Comparison of ENCODE assay signal across 17 cellular contexts in genomic region chr1:234536756-234537155, GRCh38. TPM values are rescaled to one million over a fixed set of nuclear protein-coding genes. Genes with fewer than 3 reads are reported as not detected.
DNase-seq lines count a peak whose midpoint lies in the region; ATAC-seq, FAIRE-seq and TF ChIP-seq lines count a peak whose summit lies in the region.
"Had no signal": no experiment of that assay in that cellular context is flagged by ENCODE, and none has a peak within 500 bp of the region (broad histone marks: within the 10 kb centered on the region; RNA-seq: fewer than 3 reads in every experiment).

No MANE protein-coding gene starts in this region.

- no peak for DNase-seq in coronary artery (ENCODE audit: low spot score)
- DNase-seq in mesothelial cell of epicardium (ENCODE audit: low spot score in 2 of 2, unreplicated experiment in 2 of 2), result no peak
- DNase-seq in stomach, result no peak
- DNase-seq in AG08396 (ENCODE audit: low spot score), result no peak
- DNase-seq in GM03348 (ENCODE audit: low spot score), result no peak
- DNase-seq in GM12891 (ENCODE audit: insufficient read length, low spot score), result no peak
- DNase-seq: activated CD4-positive, alpha-beta T cell treated with anti-CD3 and anti-CD28 coated beads, Interleukin-2, amount 50 U/mL, for 4 hours; hippocampal formation; mesendoderm; NCI-H2029; NCI-H774; stimulated activated naive CD8-positive, alpha-beta T cell treated with anti-CD3 and anti-CD28 coated beads, Interleukin-15, amount 100 ng/mL, for 72 hours; T1000 had no signal

- WGBS in stomach, 5 donors, result 39 to 67% (median 60%) methylated on average over 12 of the region's 12 CpGs

- POLR2A ChIA-PET in HEK293 (lab: Yijun Ruan, JAX), result no interaction called here

- TF ChIP-seq POLR2A in stomach (IDR thresholded peaks at IDR 0.05), result no peak
- TF ChIP-seq POLR2A in GM12891 (IDR thresholded peaks at IDR 0.05; ENCODE audit: low read depth, low read length), result no peak

- TF ChIP-seq CTCF in HEK293 (tag by site-specific recombination; IDR thresholded peaks at IDR 0.05), result no peak
- TF ChIP-seq CTCF in coronary artery (IDR thresholded peaks at IDR 0.05), result no peak
- TF ChIP-seq CTCF in mesothelial cell of epicardium (IDR thresholded peaks at IDR 0.05; ENCODE audit: unreplicated experiment), result no peak
- no peak for TF ChIP-seq CTCF in stomach (IDR thresholded peaks at IDR 0.05)

- CTCF ChIA-PET in HEK293 (lab: Yijun Ruan, JAX), result interaction anchor here (0.6 to 1.6 kb wide), 3 partner anchors 14 to 37 kb away, joined by 3 to 5 read pairs (median 4); no protein-coding TSS in a partner anchor

- no peaks in the 10 kb centered on the region for H3K27me3 ChIP-seq in stomach

- ATAC-seq in HG03520 (IDR thresholded peaks at IDR 0.05; ENCODE audit: unreplicated experiment), result no peak
- ATAC-seq: stimulated activated naive CD8-positive, alpha-beta T cell treated with anti-CD3 and anti-CD28 coated beads, Interleukin-15, amount 100 ng/mL, for 72 hours had no signal

- H3K4me1 ChIP-seq in HEK293 (ENCODE audit: control insufficient read depth, insufficient read depth, low read length) (peaks cover 32% of the 10 kb centered on the region), stomach (peaks cover 49 to 100% (median 75%) of the 10 kb centered on the region in 4 donors)

- no peaks in the 10 kb centered on the region for H3K27me3 Mint-ChIP-seq in mesothelial cell of epicardium (ENCODE audit: low read depth)
- H3K27me3 Mint-ChIP-seq: stimulated activated naive CD8-positive, alpha-beta T cell treated with anti-CD3 and anti-CD28 coated beads, Interleukin-15, amount 100 ng/mL, for 72 hours had no signal

- no peak for FAIRE-seq in GM12891 (lab: Jason Lieb, UNC)
- FAIRE-seq: D721Med had no signal

- no peaks in the 10 kb centered on the region for H3K36me3 Mint-ChIP-seq in mesothelial cell of epicardium

- H3K4me3 ChIP-seq in HEK293 (ENCODE audit: low read depth, low read length) (no peak overlapping the region), coronary artery (no peak overlapping the region), stomach (no peak overlapping the region)

- peak overlapping the region; percentile 50 for H3K27ac Mint-ChIP-seq in mesothelial cell of epicardium
- H3K27ac Mint-ChIP-seq: activated T-helper 1 cell treated with anti-CD3 and anti-CD28 coated beads, Interleukin-12 subunit alpha, Interleukin-12 subunit beta, Interleukin-2, Interleukin-4 antibody, amounts not matched to agents 30 ng/mL and 10 ng/mL and 1 ng/mL, durations not matched to agents 14 hours and 24 hours and 36 hours had no signal

- H3K9me3 Mint-ChIP-seq in mesothelial cell of epicardium, result no peaks in the 10 kb centered on the region
- H3K9me3 Mint-ChIP-seq: activated T-helper 1 cell treated with anti-CD3 and anti-CD28 coated beads, Interleukin-12 subunit alpha, Interleukin-12 subunit beta, Interleukin-2, Interleukin-4 antibody, amounts not matched to agents 30 ng/mL and 10 ng/mL and 1 ng/mL, durations not matched to agents 14 hours and 24 hours and 36 hours; stimulated activated naive CD8-positive, alpha-beta T cell treated with anti-CD3 and anti-CD28 coated beads, Interleukin-15, amount 100 ng/mL, for 72 hours had no signal

- H3K27ac ChIP-seq in HEK293 (ENCODE audit: extremely low read depth, low read depth, low read length) (no peak overlapping the region), coronary artery (peak overlapping the region; percentile 91 to 99), stomach (peak overlapping the region; percentile 3 to 97 (median 96))

- intact Hi-C loops in stomach (cut with DNase I; ENCODE audit: low total_unique reads), result no loop called here

- H3K36me3 ChIP-seq in HEK293 (ENCODE audit: control insufficient read depth in 2 of 2, insufficient read depth in 1 of 2, low read length in 2 of 2) (no peaks in the 10 kb centered on the region), stomach (no peaks in the 10 kb centered on the region)

- H3K4me1 Mint-ChIP-seq in mesothelial cell of epicardium, result peaks cover 92% of the 10 kb centered on the region

- no peak for TF ChIP-seq EP300 in stomach (IDR thresholded peaks at IDR 0.05)

- no peaks in the 10 kb centered on the region for H3K9me3 ChIP-seq in HEK293 (ENCODE audit: control insufficient read depth, insufficient read depth, low read depth, low read length)
- no peaks in the 10 kb centered on the region for H3K9me3 ChIP-seq in stomach

- H3K4me3 Mint-ChIP-seq in mesothelial cell of epicardium, result no peak overlapping the region
- H3K4me3 Mint-ChIP-seq: activated T-helper 1 cell treated with anti-CD3 and anti-CD28 coated beads, Interleukin-12 subunit alpha, Interleukin-12 subunit beta, Interleukin-2, Interleukin-4 antibody, amounts not matched to agents 30 ng/mL and 10 ng/mL and 1 ng/mL, durations not matched to agents 14 hours and 24 hours and 36 hours; stimulated activated naive CD8-positive, alpha-beta T cell treated with anti-CD3 and anti-CD28 coated beads, Interleukin-15, amount 100 ng/mL, for 72 hours had no signal

TF ChIP-seq in HEK293, 187 proteins besides CTCF, POLR2A, EP300 and RAD21 (continues in another document):
- TF ChIP-seq ZNF449 (tag by site-specific recombination; IDR thresholded peaks at IDR 0.05) (no peak), ZNF558 (tag by site-specific recombination; IDR thresholded peaks at IDR 0.05) (no peak), ZNF670 (tag by site-specific recombination; IDR thresholded peaks at IDR 0.05; ENCODE audit: low read depth) (no peak), ZNF18 (tag by site-specific recombination; IDR thresholded peaks at IDR 0.05) (no peak)

TF ChIP-seq in GM12891, 5 proteins besides CTCF, POLR2A, EP300 and RAD21:
- TF ChIP-seq PAX5 (IDR thresholded peaks at IDR 0.05; ENCODE audit: insufficient read depth, low read length, severe bottlenecking), result no peak
- no peak for TF ChIP-seq POLR2AphosphoS5 (IDR thresholded peaks at IDR 0.05; ENCODE audit: low read depth, low read length)
- no peak for TF ChIP-seq POU2F2 (IDR thresholded peaks at IDR 0.05; ENCODE audit: low read depth, low read length)
- TF ChIP-seq TAF1 (IDR thresholded peaks at IDR 0.05; ENCODE audit: low read depth, low read length), result no peak
- no peak for TF ChIP-seq SPI1 (IDR thresholded peaks at IDR 0.05; ENCODE audit: low read depth, low read length)

RNA-seq across cellular contexts. Expression of gene TARBP1, which starts 57.8 kb away (rescaled TPM):
- 66.0 to 69.8 TPM (median 66.1 TPM) in 3 replicates for total RNA-seq in mesothelial cell of epicardium
- total RNA-seq in stomach, result 10 to 100 TPM; 14.0 to 63.2 (median 53.9) TPM
- 10 to 100 TPM in 1 of 3 donors, 1 to 10 TPM in 2; 5.7 to 34.7 (median 9.0) TPM for polyA plus RNA-seq in stomach
- 39.6 TPM for polyA plus RNA-seq in GM12891 (2012; ENCODE audit: low read depth, missing spikeins)
